19 cellular contexts compared by ENCODE assay signal in genomic region chr13:46720189-46720588, GRCh38.
DNase-seq lines count a peak whose midpoint lies in the region; ATAC-seq and TF ChIP-seq lines count a peak whose summit lies in the region.
"Had no signal": no experiment of that assay in that cellular context is flagged by ENCODE, and none has a peak within 500 bp of the region (broad histone marks: within the 10 kb centered on the region; RNA-seq: fewer than 3 reads in every experiment).

No MANE protein-coding gene starts in this region.

- CTCF ChIA-PET in RWPE1 (lab: Yijun Ruan, JAX) = interaction anchor here (0.6 to 3.9 kb wide), 3 partner anchors 134 to 179 kb away, joined by 3 to 30 read pairs (median 6); no protein-coding TSS in a partner anchor

- DNase-seq in GM10266 (ENCODE audit: extremely low spot score) = peak; percentile 12
- no peak for DNase-seq in RWPE1 (ENCODE audit: low spot score)
- DNase-seq in stimulated activated CD4-positive, alpha-beta T cell treated with anti-CD3 and anti-CD28 coated beads, Interleukin-4, amount 100 ng/mL, for 4 hours = no peak
- no peak for DNase-seq in effector CD4-positive, alpha-beta T cell
- no peak for DNase-seq in NCI-H69 (lab: John Stamatoyannopoulos, UW)
- DNase-seq: activated CD4-positive, alpha-beta T cell treated with anti-CD3 and anti-CD28 coated beads for 4 hours; H7; kidney glomerular epithelial cell; midbrain; NCI-H1092 treated with DMSO at 0.1 percent for 48 hours; SHP77; stimulated activated CD4-positive, alpha-beta T cell treated with anti-CD3 and anti-CD28 coated beads, Interleukin-2, amount 100 ng/mL, for 24 hours; thyroid gland had no signal

- no peak overlapping the region for H3K27ac ChIP-seq in RWPE1
- H3K27ac ChIP-seq: breast epithelium, neutrophil, right atrium auricular region, thyroid gland had no signal

- POLR2A ChIA-PET in RWPE1 (lab: Yijun Ruan, JAX; ENCODE audit: low non-redundant PET) = no interaction called here

- ATAC-seq in GM19395 (IDR thresholded peaks at IDR 0.05; ENCODE audit: unreplicated experiment) (peak; percentile 65), HG02759 (IDR thresholded peaks at IDR 0.05; ENCODE audit: unreplicated experiment) (peak; percentile 89), HG03520 (IDR thresholded peaks at IDR 0.05; ENCODE audit: unreplicated experiment) (peak; percentile 73)

- TF ChIP-seq CTCF in GM10266 (IDR thresholded peaks at IDR 0.05; ENCODE audit: control insufficient read depth, insufficient read depth, low read depth, missing control alignments) = no peak
- no peak for TF ChIP-seq CTCF in RWPE1 (conservative IDR thresholded peaks at IDR 0.05; ENCODE audit: low read depth)
